Comparison of ENCODE assay signal across 1 cellular context in the genomic region with DNA sequence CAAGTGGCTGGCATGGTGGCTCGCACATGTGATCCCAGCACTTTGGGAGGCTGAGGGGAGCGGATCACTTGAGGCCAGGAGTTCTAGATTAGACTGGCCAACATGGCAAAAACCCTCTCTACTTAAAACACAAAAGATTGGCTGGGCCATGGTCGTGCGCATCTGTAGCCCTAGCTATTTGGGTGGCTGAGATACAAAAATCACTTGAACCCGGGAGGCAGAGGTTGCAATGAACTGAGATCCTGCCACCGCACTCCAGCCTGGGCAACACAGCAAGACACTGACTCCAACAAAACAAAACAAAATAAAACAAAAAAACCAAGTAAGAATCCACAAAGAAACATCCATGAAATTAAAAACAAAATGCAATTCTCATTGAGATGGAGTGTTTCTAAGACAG.
TF ChIP-seq lines count a peak whose summit lies in the region.

No MANE protein-coding gene starts in this region.

TF ChIP-seq in GM23338, 12 proteins besides CTCF, POLR2A, EP300 and RAD21 (continued from another document):
- TF ChIP-seq, protein P1, sequence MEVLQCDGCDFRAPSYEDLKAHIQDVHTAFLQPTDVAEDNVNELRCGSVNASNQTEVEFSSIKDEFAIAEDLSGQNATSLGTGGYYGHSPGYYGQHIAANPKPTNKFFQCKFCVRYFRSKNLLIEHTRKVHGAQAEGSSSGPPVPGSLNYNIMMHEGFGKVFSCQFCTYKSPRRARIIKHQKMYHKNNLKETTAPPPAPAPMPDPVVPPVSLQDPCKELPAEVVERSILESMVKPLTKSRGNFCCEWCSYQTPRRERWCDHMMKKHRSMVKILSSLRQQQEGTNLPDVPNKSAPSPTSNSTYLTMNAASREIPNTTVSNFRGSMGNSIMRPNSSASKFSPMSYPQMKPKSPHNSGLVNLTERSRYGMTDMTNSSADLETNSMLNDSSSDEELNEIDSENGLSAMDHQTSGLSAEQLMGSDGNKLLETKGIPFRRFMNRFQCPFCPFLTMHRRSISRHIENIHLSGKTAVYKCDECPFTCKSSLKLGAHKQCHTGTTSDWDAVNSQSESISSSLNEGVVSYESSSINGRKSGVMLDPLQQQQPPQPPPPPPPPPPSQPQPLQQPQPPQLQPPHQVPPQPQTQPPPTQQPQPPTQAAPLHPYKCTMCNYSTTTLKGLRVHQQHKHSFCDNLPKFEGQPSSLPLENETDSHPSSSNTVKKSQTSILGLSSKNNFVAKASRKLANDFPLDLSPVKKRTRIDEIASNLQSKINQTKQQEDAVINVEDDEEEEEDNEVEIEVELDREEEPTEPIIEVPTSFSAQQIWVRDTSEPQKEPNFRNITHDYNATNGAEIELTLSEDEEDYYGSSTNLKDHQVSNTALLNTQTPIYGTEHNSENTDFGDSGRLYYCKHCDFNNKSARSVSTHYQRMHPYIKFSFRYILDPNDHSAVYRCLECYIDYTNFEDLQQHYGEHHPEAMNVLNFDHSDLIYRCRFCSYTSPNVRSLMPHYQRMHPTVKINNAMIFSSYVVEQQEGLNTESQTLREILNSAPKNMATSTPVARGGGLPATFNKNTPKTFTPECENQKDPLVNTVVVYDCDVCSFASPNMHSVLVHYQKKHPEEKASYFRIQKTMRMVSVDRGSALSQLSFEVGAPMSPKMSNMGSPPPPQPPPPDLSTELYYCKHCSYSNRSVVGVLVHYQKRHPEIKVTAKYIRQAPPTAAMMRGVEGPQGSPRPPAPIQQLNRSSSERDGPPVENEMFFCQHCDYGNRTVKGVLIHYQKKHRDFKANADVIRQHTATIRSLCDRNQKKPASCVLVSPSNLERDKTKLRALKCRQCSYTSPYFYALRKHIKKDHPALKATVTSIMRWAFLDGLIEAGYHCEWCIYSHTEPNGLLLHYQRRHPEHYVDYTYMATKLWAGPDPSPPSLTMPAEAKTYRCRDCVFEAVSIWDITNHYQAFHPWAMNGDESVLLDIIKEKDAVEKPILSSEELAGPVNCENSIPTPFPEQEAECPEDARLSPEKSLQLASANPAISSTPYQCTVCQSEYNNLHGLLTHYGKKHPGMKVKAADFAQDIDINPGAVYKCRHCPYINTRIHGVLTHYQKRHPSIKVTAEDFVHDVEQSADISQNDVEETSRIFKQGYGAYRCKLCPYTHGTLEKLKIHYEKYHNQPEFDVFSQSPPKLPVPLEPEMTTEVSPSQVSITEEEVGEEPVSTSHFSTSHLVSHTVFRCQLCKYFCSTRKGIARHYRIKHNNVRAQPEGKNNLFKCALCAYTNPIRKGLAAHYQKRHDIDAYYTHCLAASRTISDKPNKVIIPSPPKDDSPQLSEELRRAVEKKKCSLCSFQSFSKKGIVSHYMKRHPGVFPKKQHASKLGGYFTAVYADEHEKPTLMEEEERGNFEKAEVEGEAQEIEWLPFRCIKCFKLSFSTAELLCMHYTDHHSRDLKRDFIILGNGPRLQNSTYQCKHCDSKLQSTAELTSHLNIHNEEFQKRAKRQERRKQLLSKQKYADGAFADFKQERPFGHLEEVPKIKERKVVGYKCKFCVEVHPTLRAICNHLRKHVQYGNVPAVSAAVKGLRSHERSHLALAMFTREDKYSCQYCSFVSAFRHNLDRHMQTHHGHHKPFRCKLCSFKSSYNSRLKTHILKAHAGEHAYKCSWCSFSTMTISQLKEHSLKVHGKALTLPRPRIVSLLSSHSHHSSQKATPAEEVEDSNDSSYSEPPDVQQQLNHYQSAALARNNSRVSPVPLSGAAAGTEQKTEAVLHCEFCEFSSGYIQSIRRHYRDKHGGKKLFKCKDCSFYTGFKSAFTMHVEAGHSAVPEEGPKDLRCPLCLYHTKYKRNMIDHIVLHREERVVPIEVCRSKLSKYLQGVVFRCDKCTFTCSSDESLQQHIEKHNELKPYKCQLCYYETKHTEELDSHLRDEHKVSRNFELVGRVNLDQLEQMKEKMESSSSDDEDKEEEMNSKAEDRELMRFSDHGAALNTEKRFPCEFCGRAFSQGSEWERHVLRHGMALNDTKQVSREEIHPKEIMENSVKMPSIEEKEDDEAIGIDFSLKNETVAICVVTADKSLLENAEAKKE (CRISPR knock-in tag; IDR thresholded peaks at IDR 0.05), result no peak
- TF ChIP-seq ZNF114 (CRISPR knock-in tag; IDR thresholded peaks at IDR 0.05) (no peak), NANOG (IDR thresholded peaks at IDR 0.05; ENCODE audit: borderline replicate concordance) (no peak), JUNB (IDR thresholded peaks at IDR 0.05; ENCODE audit: unreplicated experiment) (no peak)
